ENCODE assay signal across 31 cellular contexts in genomic region chr13:61276401-61276800, GRCh38.
"Had no signal": no experiment of that assay in that cellular context is flagged by ENCODE, and none has a peak within 500 bp of the region (broad histone marks: within the 10 kb centered on the region; RNA-seq: fewer than 3 reads in every experiment).

No MANE protein-coding gene starts in this region.

- H3K4me3 ChIP-seq: ascending aorta, cardiac muscle cell, MG63, PC-9 had no signal

- H3K36me3 Mint-ChIP-seq: activated naive CD4-positive, alpha-beta T cell treated with anti-CD3 and anti-CD28 coated beads, Interleukin-2, amount 50 U/mL, for 24 hours; activated naive CD8-positive, alpha-beta T cell treated with anti-CD3 and anti-CD28 coated beads, Interleukin-2, amount 10 ng/mL, durations not matched to agents 7 days and 5 days had no signal

- H3K9me3 ChIP-seq: MG63, SK-N-SH had no signal

- H3K9me3 Mint-ChIP-seq: activated CD4-positive, alpha-beta T cell treated with anti-CD3 and anti-CD28 coated beads, Interleukin-2, amount 10 ng/mL, durations not matched to agents 7 days and 5 days had no signal

- H3K36me3 ChIP-seq: ascending aorta, cardiac muscle cell, MG63 had no signal

- H3K4me3 Mint-ChIP-seq: activated CD4-positive, alpha-beta T cell treated with anti-CD3 and anti-CD28 coated beads for 36 hours; activated CD4-positive, alpha-beta T cell treated with anti-CD3 and anti-CD28 coated beads, Interleukin-2, amount 10 ng/mL, durations not matched to agents 7 days and 5 days; activated CD8-positive, alpha-beta T cell treated with anti-CD3 and anti-CD28 coated beads, Interleukin-2, amount 10 ng/mL, durations not matched to agents 7 days and 5 days; activated naive CD4-positive, alpha-beta T cell treated with anti-CD3 and anti-CD28 coated beads, Interleukin-2, amount 50 U/mL, for 24 hours; activated naive CD8-positive, alpha-beta T cell treated with anti-CD3 and anti-CD28 coated beads, Interleukin-2, amount 10 ng/mL, durations not matched to agents 7 days and 5 days; activated T-cell treated with anti-CD3 and anti-CD28 coated beads, Interleukin-2, amount 50 U/mL, for 24 hours; central memory CD8-positive, alpha-beta T cell; T-helper 1 cell treated with Interleukin-12 subunit alpha and Interleukin-12 subunit beta and Interleukin-4 antibody, amounts not matched to agents 30 μg/mL and 1 μg/mL, for 36 hours; T-helper 2 cell treated with Interferon-gamma antibody and Interleukin-4, amounts not matched to agents 5 μg/mL and 100 μg/mL, for 36 hours had no signal

- H3K27ac Mint-ChIP-seq: activated CD4-positive, alpha-beta T cell treated with anti-CD3 and anti-CD28 coated beads for 36 hours; activated CD4-positive, alpha-beta T cell treated with anti-CD3 and anti-CD28 coated beads, Interleukin-2, amount 10 ng/mL, durations not matched to agents 7 days and 5 days; activated CD8-positive, alpha-beta T cell treated with anti-CD3 and anti-CD28 coated beads, Interleukin-2, amount 10 ng/mL, durations not matched to agents 7 days and 5 days; activated naive CD8-positive, alpha-beta T cell treated with anti-CD3 and anti-CD28 coated beads, Interleukin-2, amount 10 ng/mL, durations not matched to agents 7 days and 5 days; activated T-cell treated with anti-CD3 and anti-CD28 coated beads, Interleukin-2, amount 50 U/mL, for 24 hours; activated T-helper 2 cell treated with anti-CD3 and anti-CD28 coated beads, Interferon-gamma antibody, Interleukin-2, Interleukin-4, amounts not matched to agents 10 μg/mL and 5 μg/mL and 100 μg/mL, durations not matched to agents 14 hours and 24 hours and 36 hours; T-helper 1 cell treated with Interleukin-12 subunit alpha and Interleukin-12 subunit beta and Interleukin-4 antibody, amounts not matched to agents 30 μg/mL and 1 μg/mL, for 36 hours; T-helper 2 cell treated with Interferon-gamma antibody and Interleukin-4, amounts not matched to agents 5 μg/mL and 100 μg/mL, for 36 hours had no signal

- H3K4me1 Mint-ChIP-seq: activated CD4-positive, alpha-beta T cell treated with anti-CD3 and anti-CD28 coated beads for 36 hours; activated CD4-positive, alpha-beta T cell treated with anti-CD3 and anti-CD28 coated beads, Interleukin-2, amount 10 ng/mL, durations not matched to agents 7 days and 5 days; activated naive CD4-positive, alpha-beta T cell treated with anti-CD3 and anti-CD28 coated beads, Interleukin-2, amount 50 U/mL, for 24 hours; activated naive CD8-positive, alpha-beta T cell treated with anti-CD3 and anti-CD28 coated beads, Interleukin-2, amount 10 ng/mL, durations not matched to agents 7 days and 5 days; central memory CD8-positive, alpha-beta T cell had no signal

- H3K27me3 ChIP-seq: ascending aorta, cardiac muscle cell, MG63 had no signal

- H3K27ac ChIP-seq: ascending aorta, cardiac muscle cell, PC-9 had no signal

- DNase-seq: activated CD4-positive, alpha-beta T cell treated with anti-CD3 and anti-CD28 coated beads for 36 hours; activated CD4-positive, alpha-beta T cell treated with anti-CD3 and anti-CD28 coated beads, Interleukin-2, amount 10 ng/mL, durations not matched to agents 7 days and 5 days; activated CD4-positive, alpha-beta T cell treated with anti-CD3 and anti-CD28 coated beads, Interleukin-2, amount 50 U/mL, for 48 hours; activated CD8-positive, alpha-beta T cell treated with anti-CD3 and anti-CD28 coated beads, Interleukin-2, amount 10 ng/mL, durations not matched to agents 7 days and 5 days; activated gamma-delta T cell; activated naive CD4-positive, alpha-beta T cell treated with Interleukin-2 at 50 U/mL for 16 hours; activated naive CD8-positive, alpha-beta T cell treated with anti-CD3 and anti-CD28 coated beads, Interleukin-2, amount 10 ng/mL, durations not matched to agents 7 days and 5 days; activated T-cell treated with anti-CD3 and anti-CD28 coated beads, Interleukin-2, amount 50 U/mL, for 24 hours; amygdala; Karpas-422; MG63; NCI-H1048; NCI-H1105 treated with DMSO at 0.1 percent for 48 hours; NCI-H1436; NCI-H1694; NCI-H1930; NCI-H2081 treated with DMSO at 0.1 percent for 48 hours; NCI-H510A; NCI-H526; NCI-H748 treated with DMSO at 0.1 percent for 48 hours; NK-92 treated with Interleukin-12 subunit alpha and Interleukin-12 subunit beta, amount 100 ng/mL, for 24 hours; PC-9; Right ventricle myocardium superior; SK-N-SH had no signal

- H3K9ac ChIP-seq: SK-N-SH had no signal

- H3K27me3 Mint-ChIP-seq: activated CD4-positive, alpha-beta T cell treated with anti-CD3 and anti-CD28 coated beads for 36 hours; activated CD4-positive, alpha-beta T cell treated with anti-CD3 and anti-CD28 coated beads, Interleukin-2, amount 10 ng/mL, durations not matched to agents 7 days and 5 days; activated naive CD4-positive, alpha-beta T cell treated with anti-CD3 and anti-CD28 coated beads, Interleukin-2, amount 50 U/mL, for 24 hours; activated naive CD8-positive, alpha-beta T cell treated with anti-CD3 and anti-CD28 coated beads, Interleukin-2, amount 10 ng/mL, durations not matched to agents 7 days and 5 days; activated T-cell treated with anti-CD3 and anti-CD28 coated beads, Interleukin-2, amount 50 U/mL, for 24 hours; central memory CD8-positive, alpha-beta T cell had no signal

- H3K4me1 ChIP-seq: ascending aorta had no signal

- ATAC-seq: activated CD4-positive, alpha-beta T cell treated with anti-CD3 and anti-CD28 coated beads for 36 hours; activated CD8-positive, alpha-beta T cell treated with anti-CD3 and anti-CD28 coated beads, Interleukin-2, amount 10 ng/mL, durations not matched to agents 7 days and 5 days had no signal
